Comparison of ENCODE assay signal across 1 cellular context in the genomic region with DNA sequence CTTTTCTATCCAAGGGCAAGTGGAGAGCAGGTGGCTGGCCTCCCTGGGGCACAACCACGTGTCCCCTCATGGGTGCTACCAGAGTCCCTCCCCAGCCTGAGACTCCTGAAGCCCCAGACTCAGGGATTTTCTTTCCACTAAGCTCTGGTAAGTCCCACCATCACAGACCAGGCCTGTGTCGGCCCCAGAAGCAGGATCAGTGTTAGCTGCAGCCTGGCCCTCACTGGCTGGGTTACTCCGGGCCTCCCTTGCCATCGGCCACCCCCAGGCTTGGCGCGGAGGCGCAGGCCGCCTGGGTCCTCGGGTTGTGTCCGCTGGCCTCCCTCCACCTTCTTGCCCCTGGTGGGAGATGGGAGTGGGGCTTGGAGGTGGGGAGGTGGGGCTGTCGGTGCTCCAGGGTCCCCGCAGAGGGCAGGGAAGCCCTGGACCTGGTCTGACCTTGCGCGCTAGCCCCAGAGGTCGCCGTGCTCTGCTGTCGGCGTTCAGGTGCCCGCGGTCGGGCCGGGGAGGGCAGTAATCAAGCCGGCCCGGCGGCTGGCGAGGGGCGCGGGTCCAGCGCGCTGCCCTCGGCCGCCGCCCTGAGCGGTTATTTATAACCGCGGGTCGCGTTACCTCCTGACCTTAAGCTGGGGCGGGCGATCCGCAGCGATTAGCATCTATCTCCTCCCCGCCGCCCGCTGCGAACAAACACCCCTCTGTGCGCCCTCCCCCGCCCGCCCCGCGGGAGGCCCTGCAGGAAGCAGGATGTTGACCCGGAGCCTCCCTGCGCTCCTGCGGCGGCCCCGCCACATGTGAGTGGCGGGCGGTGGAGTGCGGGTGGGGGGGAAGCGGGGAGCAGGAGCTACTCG.
TF ChIP-seq lines count a peak whose summit lies in the region.

No MANE protein-coding gene starts in this region.

TF ChIP-seq in HepG2, 621 proteins besides CTCF, POLR2A, EP300 and RAD21 (continued from another document and continues in another):
- TF ChIP-seq, protein P1, sequence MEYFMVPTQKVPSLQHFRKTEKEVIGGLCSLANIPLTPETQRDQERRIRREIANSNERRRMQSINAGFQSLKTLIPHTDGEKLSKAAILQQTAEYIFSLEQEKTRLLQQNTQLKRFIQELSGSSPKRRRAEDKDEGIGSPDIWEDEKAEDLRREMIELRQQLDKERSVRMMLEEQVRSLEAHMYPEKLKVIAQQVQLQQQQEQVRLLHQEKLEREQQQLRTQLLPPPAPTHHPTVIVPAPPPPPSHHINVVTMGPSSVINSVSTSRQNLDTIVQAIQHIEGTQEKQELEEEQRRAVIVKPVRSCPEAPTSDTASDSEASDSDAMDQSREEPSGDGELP (IDR thresholded peaks at IDR 0.05; ENCODE audit: borderline replicate concordance, low read depth): peak; percentile 89
- TF ChIP-seq MLLT10 (CRISPR knock-in tag; IDR thresholded peaks at IDR 0.05) (no peak), POLR2AphosphoS5 (IDR thresholded peaks at IDR 0.05; ENCODE audit: low read depth, low read length) (peak; percentile 98), TEAD2 (CRISPR knock-in tag; IDR thresholded peaks at IDR 0.05) (no peak; the same call in 1 of the 2 replicates), ZNF33A (CRISPR knock-in tag; IDR thresholded peaks at IDR 0.05; ENCODE audit: borderline replicate concordance) (peak; percentile 28; the same call in 1 of the 2 replicates), E2F1 (CRISPR knock-in tag; IDR thresholded peaks at IDR 0.05) (peak; percentile 87), ZMYM3 (CRISPR knock-in tag; IDR thresholded peaks at IDR 0.05) (peak; percentile 89), GABPB1 (CRISPR knock-in tag; IDR thresholded peaks at IDR 0.05) (peak; percentile 90), ZZZ3 (CRISPR knock-in tag; IDR thresholded peaks at IDR 0.05; ENCODE audit: borderline replicate concordance) (no peak), HNF4A (CRISPR knock-in tag; IDR thresholded peaks at IDR 0.05) (peak; percentile 80), SETDB1 (CRISPR knock-in tag; IDR thresholded peaks at IDR 0.05; ENCODE audit: borderline replicate concordance) (no peak), PHF20 (CRISPR knock-in tag; IDR thresholded peaks at IDR 0.05) (peak; percentile 67), TBX3 (IDR thresholded peaks at IDR 0.05; ENCODE audit: borderline replicate concordance) (peak; percentile 69; the same call in 1 of the 2 replicates), ZNF121 (CRISPR knock-in tag; IDR thresholded peaks at IDR 0.05) (peak; percentile 78), ZNF232 (CRISPR knock-in tag; IDR thresholded peaks at IDR 0.05; ENCODE audit: borderline replicate concordance) (peak; percentile 74), MTA1 (CRISPR knock-in tag; IDR thresholded peaks at IDR 0.05; ENCODE audit: borderline replicate concordance) (peak; percentile 95; the same call in 1 of the 2 replicates), ZNF326 (CRISPR knock-in tag; IDR thresholded peaks at IDR 0.05; ENCODE audit: borderline replicate concordance) (no peak), MED1 (CRISPR knock-in tag; IDR thresholded peaks at IDR 0.05) (peak; percentile 98), ZNF543 (CRISPR knock-in tag; IDR thresholded peaks at IDR 0.05) (peak; percentile 96), ATRX (CRISPR knock-in tag; IDR thresholded peaks at IDR 0.05; ENCODE audit: borderline replicate concordance) (no peak), BATF2 (CRISPR knock-in tag; IDR thresholded peaks at IDR 0.05) (peak; percentile 50; the same call in 1 of the 2 replicates), ZMYM2 (CRISPR knock-in tag; IDR thresholded peaks at IDR 0.05) (peak; percentile 68; the same call in 1 of the 2 replicates), ZNF10 (CRISPR knock-in tag; IDR thresholded peaks at IDR 0.05; ENCODE audit: borderline replicate concordance, low read depth) (no peak), CCDC6 (CRISPR knock-in tag; IDR thresholded peaks at IDR 0.05) (peak; percentile 97), GLI4 (CRISPR knock-in tag; IDR thresholded peaks at IDR 0.05; ENCODE audit: borderline replicate concordance) (peak; percentile 98; the same call in 1 of the 2 replicates), SOX13 (IDR thresholded peaks at IDR 0.05) (no peak), SOX13 (CRISPR knock-in tag; conservative IDR thresholded peaks at IDR 0.05 in 1 of 2, IDR thresholded peaks at IDR 0.05 in 1 of 2) (peak in 1 of 2 experiments; percentile 93; a peak in 2 of 4 replicates), MTERF4 (CRISPR knock-in tag; IDR thresholded peaks at IDR 0.05) (peak; percentile 39; the same call in 1 of the 2 replicates), POGK (CRISPR knock-in tag; conservative IDR thresholded peaks at IDR 0.05) (peak; percentile 86), NFYC (CRISPR knock-in tag; IDR thresholded peaks at IDR 0.05) (peak; percentile 16), HINFP (CRISPR knock-in tag; IDR thresholded peaks at IDR 0.05; ENCODE audit: low read depth) (no peak), TRIM24 (CRISPR knock-in tag; IDR thresholded peaks at IDR 0.05) (no peak), ZNF101 (CRISPR knock-in tag; IDR thresholded peaks at IDR 0.05; ENCODE audit: borderline replicate concordance, low read depth) (no peak; the same call in 1 of the 2 replicates), FOXJ3 (CRISPR knock-in tag; IDR thresholded peaks at IDR 0.05; ENCODE audit: borderline replicate concordance) (peak; percentile 79; the same call in 1 of the 2 replicates), ZNF570 (CRISPR knock-in tag; IDR thresholded peaks at IDR 0.05; ENCODE audit: borderline replicate concordance) (no peak), HIC2 (CRISPR knock-in tag; IDR thresholded peaks at IDR 0.05; ENCODE audit: low read depth) (peak; percentile 94), ZSCAN9 (CRISPR knock-in tag; IDR thresholded peaks at IDR 0.05; ENCODE audit: borderline replicate concordance) (peak; percentile 82), ZNF572 (CRISPR knock-in tag; IDR thresholded peaks at IDR 0.05) (peak; percentile 100), ZC3H13 (CRISPR knock-in tag; IDR thresholded peaks at IDR 0.05) (peak; percentile 86), POLR2G (IDR thresholded peaks at IDR 0.05; ENCODE audit: low read depth, low read length) (peak; percentile 100), ZNF383 (CRISPR knock-in tag; IDR thresholded peaks at IDR 0.05; ENCODE audit: borderline replicate concordance) (no peak), ZSCAN30 (CRISPR knock-in tag; IDR thresholded peaks at IDR 0.05) (peak; percentile 94), CEBPB (IDR thresholded peaks at IDR 0.05; ENCODE audit: borderline replicate concordance, low read depth, low read length) (no peak), ZNF230 (CRISPR knock-in tag; IDR thresholded peaks at IDR 0.05) (peak; percentile 91; the same call in 1 of the 2 replicates), GRHL1 (CRISPR knock-in tag; conservative IDR thresholded peaks at IDR 0.05) (no peak)
- TF ChIP-seq, protein P2, sequence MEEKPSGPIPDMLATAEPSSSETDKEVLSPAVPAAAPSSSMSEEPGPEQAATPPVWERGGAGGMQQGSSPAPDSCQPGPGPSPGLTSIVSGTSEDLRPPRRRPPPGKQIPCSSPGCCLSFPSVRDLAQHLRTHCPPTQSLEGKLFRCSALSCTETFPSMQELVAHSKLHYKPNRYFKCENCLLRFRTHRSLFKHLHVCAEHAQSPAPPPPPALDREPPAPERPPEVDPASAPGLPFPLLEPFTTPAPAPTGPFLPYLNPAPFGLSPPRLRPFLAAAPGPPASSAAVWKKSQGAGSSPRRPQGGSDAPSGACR (CRISPR knock-in tag; IDR thresholded peaks at IDR 0.05): peak; percentile 99
- TF ChIP-seq, protein P3, sequence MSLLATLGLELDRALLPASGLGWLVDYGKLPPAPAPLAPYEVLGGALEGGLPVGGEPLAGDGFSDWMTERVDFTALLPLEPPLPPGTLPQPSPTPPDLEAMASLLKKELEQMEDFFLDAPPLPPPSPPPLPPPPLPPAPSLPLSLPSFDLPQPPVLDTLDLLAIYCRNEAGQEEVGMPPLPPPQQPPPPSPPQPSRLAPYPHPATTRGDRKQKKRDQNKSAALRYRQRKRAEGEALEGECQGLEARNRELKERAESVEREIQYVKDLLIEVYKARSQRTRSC (CRISPR knock-in tag; IDR thresholded peaks at IDR 0.05; ENCODE audit: low read depth): no peak
- TF ChIP-seq, protein P4, sequence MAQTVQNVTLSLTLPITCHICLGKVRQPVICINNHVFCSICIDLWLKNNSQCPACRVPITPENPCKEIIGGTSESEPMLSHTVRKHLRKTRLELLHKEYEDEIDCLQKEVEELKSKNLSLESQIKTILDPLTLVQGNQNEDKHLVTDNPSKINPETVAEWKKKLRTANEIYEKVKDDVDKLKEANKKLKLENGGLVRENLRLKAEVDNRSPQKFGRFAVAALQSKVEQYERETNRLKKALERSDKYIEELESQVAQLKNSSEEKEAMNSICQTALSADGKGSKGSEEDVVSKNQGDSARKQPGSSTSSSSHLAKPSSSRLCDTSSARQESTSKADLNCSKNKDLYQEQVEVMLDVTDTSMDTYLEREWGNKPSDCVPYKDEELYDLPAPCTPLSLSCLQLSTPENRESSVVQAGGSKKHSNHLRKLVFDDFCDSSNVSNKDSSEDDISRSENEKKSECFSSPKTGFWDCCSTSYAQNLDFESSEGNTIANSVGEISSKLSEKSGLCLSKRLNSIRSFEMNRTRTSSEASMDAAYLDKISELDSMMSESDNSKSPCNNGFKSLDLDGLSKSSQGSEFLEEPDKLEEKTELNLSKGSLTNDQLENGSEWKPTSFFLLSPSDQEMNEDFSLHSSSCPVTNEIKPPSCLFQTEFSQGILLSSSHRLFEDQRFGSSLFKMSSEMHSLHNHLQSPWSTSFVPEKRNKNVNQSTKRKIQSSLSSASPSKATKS (CRISPR knock-in tag; IDR thresholded peaks at IDR 0.05): no peak; the same call in 1 of the 2 replicates
